In genomic region chr2:163246111-163246510, GRCh38 we compare ENCODE assay signal across 37 cellular contexts.
"Had no signal": no experiment of that assay in that cellular context is flagged by ENCODE, and none has a peak within 500 bp of the region (broad histone marks: within the 10 kb centered on the region; RNA-seq: fewer than 3 reads in every experiment).

No MANE protein-coding gene starts in this region.

- H3K27me3 ChIP-seq: ascending aorta, cardiac muscle cell had no signal

- H3K4me1 Mint-ChIP-seq: activated CD4-positive, alpha-beta memory T cell treated with anti-CD3 and anti-CD28 coated beads, Interleukin-2, amount 10 ng/mL, durations not matched to agents 7 days and 5 days; activated CD4-positive, alpha-beta T cell treated with anti-CD3 and anti-CD28 coated beads for 36 hours; activated CD4-positive, alpha-beta T cell treated with anti-CD3 and anti-CD28 coated beads, Interleukin-2, amount 10 ng/mL, durations not matched to agents 7 days and 5 days; activated CD8-positive, alpha-beta memory T cell treated with anti-CD3 and anti-CD28 coated beads, Interleukin-2, amount 10 ng/mL, durations not matched to agents 7 days and 5 days; activated naive CD4-positive, alpha-beta T cell treated with anti-CD3 and anti-CD28 coated beads, Interleukin-2, amount 10 ng/mL, durations not matched to agents 7 days and 5 days; activated naive CD4-positive, alpha-beta T cell treated with anti-CD3 and anti-CD28 coated beads, Interleukin-2, amount 50 U/mL, for 24 hours; activated naive CD8-positive, alpha-beta T cell treated with anti-CD3 and anti-CD28 coated beads, Interleukin-2, amount 10 ng/mL, durations not matched to agents 7 days and 5 days; activated naive CD8-positive, alpha-beta T cell treated with anti-CD3 and anti-CD28 coated beads, Interleukin-2, amount 50 U/mL, for 24 hours; central memory CD8-positive, alpha-beta T cell had no signal

- H3K9me3 ChIP-seq: ascending aorta had no signal

- H3K36me3 Mint-ChIP-seq: activated CD8-positive, alpha-beta memory T cell treated with anti-CD3 and anti-CD28 coated beads, Interleukin-2, amount 10 ng/mL, durations not matched to agents 7 days and 5 days; activated naive CD4-positive, alpha-beta T cell treated with anti-CD3 and anti-CD28 coated beads, Interleukin-2, amount 10 ng/mL, durations not matched to agents 7 days and 5 days; activated naive CD4-positive, alpha-beta T cell treated with anti-CD3 and anti-CD28 coated beads, Interleukin-2, amount 50 U/mL, for 24 hours; activated naive CD8-positive, alpha-beta T cell; activated naive CD8-positive, alpha-beta T cell treated with anti-CD3 and anti-CD28 coated beads, Interleukin-2, amount 10 ng/mL, durations not matched to agents 7 days and 5 days; brain; WTC11 had no signal

- H3K9me3 Mint-ChIP-seq: activated CD4-positive, alpha-beta T cell treated with anti-CD3 and anti-CD28 coated beads, Interleukin-2, amount 10 ng/mL, durations not matched to agents 7 days and 5 days; activated T-helper 2 cell treated with anti-CD3 and anti-CD28 coated beads, Interferon-gamma antibody, Interleukin-2, Interleukin-4, amounts not matched to agents 10 μg/mL and 5 μg/mL and 100 μg/mL, durations not matched to agents 14 hours and 24 hours and 36 hours had no signal

- H3K27ac ChIP-seq: ascending aorta, cardiac muscle cell, WERI-Rb-1 had no signal

- H3K36me3 ChIP-seq: ascending aorta, cardiac muscle cell, WERI-Rb-1 had no signal

- H3K27ac Mint-ChIP-seq: activated CD4-positive, alpha-beta memory T cell treated with anti-CD3 and anti-CD28 coated beads, Interleukin-2, amount 10 ng/mL, durations not matched to agents 7 days and 5 days; activated CD4-positive, alpha-beta T cell treated with anti-CD3 and anti-CD28 coated beads for 36 hours; activated CD4-positive, alpha-beta T cell treated with anti-CD3 and anti-CD28 coated beads, Interleukin-2, amount 10 ng/mL, durations not matched to agents 7 days and 5 days; activated CD8-positive, alpha-beta memory T cell treated with anti-CD3 and anti-CD28 coated beads, Interleukin-2, amount 10 ng/mL, durations not matched to agents 7 days and 5 days; activated CD8-positive, alpha-beta T cell treated with anti-CD3 and anti-CD28 coated beads, Interleukin-2, amount 10 ng/mL, durations not matched to agents 7 days and 5 days; activated naive CD4-positive, alpha-beta T cell treated with anti-CD3 and anti-CD28 coated beads, Interleukin-2, amount 10 ng/mL, durations not matched to agents 7 days and 5 days; activated naive CD4-positive, alpha-beta T cell treated with anti-CD3 and anti-CD28 coated beads, Interleukin-2, amount 50 U/mL, for 24 hours; activated naive CD8-positive, alpha-beta T cell; activated naive CD8-positive, alpha-beta T cell treated with anti-CD3 and anti-CD28 coated beads, Interleukin-2, amount 10 ng/mL, durations not matched to agents 7 days and 5 days; activated naive CD8-positive, alpha-beta T cell treated with anti-CD3 and anti-CD28 coated beads, Interleukin-2, amount 50 U/mL, for 24 hours; activated T-cell treated with anti-CD3 and anti-CD28 coated beads, Interleukin-2, amount 50 U/mL, for 24 hours; activated T-helper 2 cell treated with anti-CD3 and anti-CD28 coated beads, Interferon-gamma antibody, Interleukin-2, Interleukin-4, amounts not matched to agents 10 μg/mL and 5 μg/mL and 100 μg/mL, durations not matched to agents 14 hours and 24 hours and 36 hours; brain; T-helper 1 cell treated with Interleukin-12 subunit alpha and Interleukin-12 subunit beta and Interleukin-4 antibody, amounts not matched to agents 30 μg/mL and 1 μg/mL, for 36 hours; T-helper 2 cell treated with Interferon-gamma antibody and Interleukin-4, amounts not matched to agents 5 μg/mL and 100 μg/mL, for 36 hours; WTC11 had no signal

- H3K4me3 ChIP-seq: ascending aorta, cardiac muscle cell had no signal

- DNase-seq: activated CD4-positive, alpha-beta memory T cell treated with anti-CD3 and anti-CD28 coated beads, Interleukin-2, amount 10 ng/mL, durations not matched to agents 7 days and 5 days; activated CD4-positive, alpha-beta T cell treated with anti-CD3 and anti-CD28 coated beads for 1 hour; activated CD4-positive, alpha-beta T cell treated with anti-CD3 and anti-CD28 coated beads for 36 hours; activated CD4-positive, alpha-beta T cell treated with anti-CD3 and anti-CD28 coated beads for 48 hours; activated CD4-positive, alpha-beta T cell treated with anti-CD3 and anti-CD28 coated beads, Interleukin-2, amount 10 ng/mL, durations not matched to agents 7 days and 5 days; activated CD4-positive, alpha-beta T cell treated with anti-CD3 and anti-CD28 coated beads, Interleukin-2, amount 50 U/mL, for 48 hours; activated CD4-positive, CD25-positive, alpha-beta regulatory T cell; activated CD8-positive, alpha-beta memory T cell treated with anti-CD3 and anti-CD28 coated beads for 24 hours; activated CD8-positive, alpha-beta memory T cell treated with anti-CD3 and anti-CD28 coated beads, Interleukin-2, amount 10 ng/mL, durations not matched to agents 7 days and 5 days; activated CD8-positive, alpha-beta memory T cell treated with anti-CD3 and anti-CD28 coated beads, Interleukin-2, amount 50 U/mL, for 48 hours; activated CD8-positive, alpha-beta T cell treated with anti-CD3 and anti-CD28 coated beads, Interleukin-2, amount 10 ng/mL, durations not matched to agents 7 days and 5 days; activated effector memory CD4-positive, alpha-beta T cell treated with Interleukin-2 at 50 U/mL for 16 hours; activated gamma-delta T cell; activated naive CD4-positive, alpha-beta T cell treated with anti-CD3 and anti-CD28 coated beads, Interleukin-2, amount 10 ng/mL, durations not matched to agents 7 days and 5 days; activated naive CD4-positive, alpha-beta T cell treated with Interleukin-2 at 50 U/mL for 16 hours; activated naive CD8-positive, alpha-beta T cell treated with anti-CD3 and anti-CD28 coated beads, Interleukin-2, amount 10 ng/mL, durations not matched to agents 7 days and 5 days; activated naive CD8-positive, alpha-beta T cell treated with anti-CD3 and anti-CD28 coated beads, Interleukin-2, amount 50 U/mL, for 24 hours; activated T-cell treated with anti-CD3 and anti-CD28 coated beads, Interleukin-2, amount 50 U/mL, for 24 hours; activated T-cell treated with anti-CD3 and anti-CD28 coated beads, Interleukin-2, amount 50 U/mL, for 48 hours; amygdala; anterior cingulate cortex; caudate nucleus; T-helper 1 cell; T-helper 2 cell; T-helper 9 cell; WERI-Rb-1 had no signal

- H3K27me3 Mint-ChIP-seq: activated CD4-positive, alpha-beta memory T cell treated with anti-CD3 and anti-CD28 coated beads, Interleukin-2, amount 10 ng/mL, durations not matched to agents 7 days and 5 days; activated CD4-positive, alpha-beta T cell treated with anti-CD3 and anti-CD28 coated beads for 36 hours; activated CD4-positive, alpha-beta T cell treated with anti-CD3 and anti-CD28 coated beads, Interleukin-2, amount 10 ng/mL, durations not matched to agents 7 days and 5 days; activated CD8-positive, alpha-beta memory T cell treated with anti-CD3 and anti-CD28 coated beads, Interleukin-2, amount 10 ng/mL, durations not matched to agents 7 days and 5 days; activated naive CD4-positive, alpha-beta T cell treated with anti-CD3 and anti-CD28 coated beads, Interleukin-2, amount 10 ng/mL, durations not matched to agents 7 days and 5 days; activated naive CD4-positive, alpha-beta T cell treated with anti-CD3 and anti-CD28 coated beads, Interleukin-2, amount 50 U/mL, for 24 hours; activated naive CD8-positive, alpha-beta T cell; activated naive CD8-positive, alpha-beta T cell treated with anti-CD3 and anti-CD28 coated beads, Interleukin-2, amount 10 ng/mL, durations not matched to agents 7 days and 5 days; activated naive CD8-positive, alpha-beta T cell treated with anti-CD3 and anti-CD28 coated beads, Interleukin-2, amount 50 U/mL, for 24 hours; activated T-cell treated with anti-CD3 and anti-CD28 coated beads, Interleukin-2, amount 50 U/mL, for 24 hours; central memory CD8-positive, alpha-beta T cell had no signal

- H3K4me1 ChIP-seq: ascending aorta had no signal

- H3K4me3 Mint-ChIP-seq: activated CD4-positive, alpha-beta memory T cell treated with anti-CD3 and anti-CD28 coated beads, Interleukin-2, amount 10 ng/mL, durations not matched to agents 7 days and 5 days; activated CD4-positive, alpha-beta T cell treated with anti-CD3 and anti-CD28 coated beads for 36 hours; activated CD4-positive, alpha-beta T cell treated with anti-CD3 and anti-CD28 coated beads, Interleukin-2, amount 10 ng/mL, durations not matched to agents 7 days and 5 days; activated CD8-positive, alpha-beta memory T cell treated with anti-CD3 and anti-CD28 coated beads, Interleukin-2, amount 10 ng/mL, durations not matched to agents 7 days and 5 days; activated CD8-positive, alpha-beta T cell treated with anti-CD3 and anti-CD28 coated beads, Interleukin-2, amount 10 ng/mL, durations not matched to agents 7 days and 5 days; activated naive CD4-positive, alpha-beta T cell treated with anti-CD3 and anti-CD28 coated beads, Interleukin-2, amount 10 ng/mL, durations not matched to agents 7 days and 5 days; activated naive CD4-positive, alpha-beta T cell treated with anti-CD3 and anti-CD28 coated beads, Interleukin-2, amount 50 U/mL, for 24 hours; activated naive CD8-positive, alpha-beta T cell; activated naive CD8-positive, alpha-beta T cell treated with anti-CD3 and anti-CD28 coated beads, Interleukin-2, amount 10 ng/mL, durations not matched to agents 7 days and 5 days; activated naive CD8-positive, alpha-beta T cell treated with anti-CD3 and anti-CD28 coated beads, Interleukin-2, amount 50 U/mL, for 24 hours; activated T-cell treated with anti-CD3 and anti-CD28 coated beads, Interleukin-2, amount 50 U/mL, for 24 hours; brain; central memory CD8-positive, alpha-beta T cell; T-helper 1 cell treated with Interleukin-12 subunit alpha and Interleukin-12 subunit beta and Interleukin-4 antibody, amounts not matched to agents 30 μg/mL and 1 μg/mL, for 36 hours; T-helper 2 cell treated with Interferon-gamma antibody and Interleukin-4, amounts not matched to agents 5 μg/mL and 100 μg/mL, for 36 hours; WTC11 had no signal

- ATAC-seq: activated CD4-positive, alpha-beta T cell treated with anti-CD3 and anti-CD28 coated beads for 36 hours; activated CD4-positive, CD25-positive, alpha-beta regulatory T cell treated with anti-CD3 and anti-CD28 coated beads, Interleukin-2, amount 50 U/mL, for 24 hours; activated CD8-positive, alpha-beta memory T cell treated with anti-CD3 and anti-CD28 coated beads, Interleukin-2, amount 10 ng/mL, durations not matched to agents 7 days and 5 days; activated CD8-positive, alpha-beta T cell treated with anti-CD3 and anti-CD28 coated beads, Interleukin-2, amount 10 ng/mL, durations not matched to agents 7 days and 5 days; activated naive CD8-positive, alpha-beta T cell treated with anti-CD3 and anti-CD28 coated beads, Interleukin-2, amount 50 U/mL, for 24 hours; WTC11 had no signal
